ENCODE assay signal across 3 cellular contexts in genomic region chr2:20048488-20049443, GRCh38.
TF ChIP-seq lines count a peak whose summit lies in the region.

No MANE protein-coding gene starts in this region.

TF ChIP-seq in SK-N-SH, 30 proteins besides CTCF, POLR2A, EP300 and RAD21 (continued from another document):
- no peak for TF ChIP-seq REST (IDR thresholded peaks at IDR 0.05; ENCODE audit: low read depth, low read length)

TF ChIP-seq in SK-N-SH treated with all-trans-retinoic acid at 6 μM for 48 hours, 23 proteins besides CTCF, POLR2A, EP300 and RAD21 (continued from another document):
- TF ChIP-seq ZFP3 (CRISPR knock-in tag; IDR thresholded peaks at IDR 0.05) (no peak), GLIS3 (CRISPR knock-in tag; IDR thresholded peaks at IDR 0.05) (no peak)

TF ChIP-seq in liver, 16 proteins besides CTCF, POLR2A, EP300 and RAD21 (continued from another document):
- TF ChIP-seq REST (IDR thresholded peaks at IDR 0.05) (no peak), FOXA1 (IDR thresholded peaks at IDR 0.05) (no peak)
- TF ChIP-seq, protein P1, sequence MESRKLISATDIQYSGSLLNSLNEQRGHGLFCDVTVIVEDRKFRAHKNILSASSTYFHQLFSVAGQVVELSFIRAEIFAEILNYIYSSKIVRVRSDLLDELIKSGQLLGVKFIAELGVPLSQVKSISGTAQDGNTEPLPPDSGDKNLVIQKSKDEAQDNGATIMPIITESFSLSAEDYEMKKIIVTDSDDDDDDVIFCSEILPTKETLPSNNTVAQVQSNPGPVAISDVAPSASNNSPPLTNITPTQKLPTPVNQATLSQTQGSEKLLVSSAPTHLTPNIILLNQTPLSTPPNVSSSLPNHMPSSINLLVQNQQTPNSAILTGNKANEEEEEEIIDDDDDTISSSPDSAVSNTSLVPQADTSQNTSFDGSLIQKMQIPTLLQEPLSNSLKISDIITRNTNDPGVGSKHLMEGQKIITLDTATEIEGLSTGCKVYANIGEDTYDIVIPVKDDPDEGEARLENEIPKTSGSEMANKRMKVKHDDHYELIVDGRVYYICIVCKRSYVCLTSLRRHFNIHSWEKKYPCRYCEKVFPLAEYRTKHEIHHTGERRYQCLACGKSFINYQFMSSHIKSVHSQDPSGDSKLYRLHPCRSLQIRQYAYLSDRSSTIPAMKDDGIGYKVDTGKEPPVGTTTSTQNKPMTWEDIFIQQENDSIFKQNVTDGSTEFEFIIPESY (IDR thresholded peaks at IDR 0.05) = no peak
